Comparison of ENCODE assay signal across 8 cellular contexts in genomic region chr17:17921192-17922082, GRCh38. TPM values are rescaled to one million over a fixed set of nuclear protein-coding genes. Genes with fewer than 3 reads are reported as not detected.
DNase-seq lines count a peak whose midpoint lies in the region; ATAC-seq, FAIRE-seq and TF ChIP-seq lines count a peak whose summit lies in the region.

No MANE protein-coding gene starts in this region.

- H3K79me2 ChIP-seq in GM23248 (ENCODE audit: insufficient read depth), result peaks cover 84% of the 10 kb centered on the region

- CTCF ChIA-PET in GM10248 (lab: Yijun Ruan, JAX), result interaction anchor here (1.1 to 2.0 kb wide), 7 partner anchors 10 to 241 kb away, joined by 3 to 6 read pairs (median 4); no protein-coding TSS in a partner anchor

- POLR2A ChIA-PET in GM10248 (lab: Yijun Ruan, JAX), result interaction anchor here (0.6 kb wide), 1 partner anchor 182 kb away, joined by 6 read pairs; no protein-coding TSS in a partner anchor

- no peaks in the 10 kb centered on the region for H3K36me3 ChIP-seq in GM23248 (ENCODE audit: low read depth)

- peaks cover 15% of the 10 kb centered on the region for H3F3A ChIP-seq in GM23248 (ENCODE audit: insufficient read depth)

- TF ChIP-seq CTCF in fibroblast of villous mesenchyme (IDR thresholded peaks at IDR 0.05; ENCODE audit: insufficient read depth, low read depth, low read length), result no peak
- TF ChIP-seq CTCF in GM10248 (IDR thresholded peaks at IDR 0.05; ENCODE audit: control extremely low read depth, extremely low read depth, low read depth, missing control alignments), result no peak

- DNase-seq in GM23248, result peak; percentile 94
- peak; percentile 85 for DNase-seq in fibroblast of villous mesenchyme (ENCODE audit: low read depth)
- DNase-seq in non-pigmented ciliary epithelial cell (ENCODE audit: low read depth), result peak; percentile 85
- no peak for DNase-seq in HUDEP-2 (lab: John Stamatoyannopoulos, UW; ENCODE audit: unreplicated experiment in 76 of 76)
- DNase-seq in GM10248 (ENCODE audit: extremely low spot score), result no peak
- DNase-seq in GM12892 (ENCODE audit: insufficient read length), result no peak
- DNase-seq in DMS153 (lab: John Stamatoyannopoulos, UW), result no peak

- TF ChIP-seq POLR2A in GM12892 (IDR thresholded peaks at IDR 0.05; ENCODE audit: low read depth, low read length), result no peak

- H3K4me3 ChIP-seq in GM23248, result peak overlapping the region; percentile 61
- H3K4me3 ChIP-seq in fibroblast of villous mesenchyme (ENCODE audit: low read depth, low read length), result no peak overlapping the region

- H3K4me1 ChIP-seq in GM23248 (ENCODE audit: insufficient read depth), result peaks cover 60% of the 10 kb centered on the region

- H4K20me1 ChIP-seq in GM23248 (ENCODE audit: insufficient read depth), result no peaks in the 10 kb centered on the region

- no peaks in the 10 kb centered on the region for H3K9me2 ChIP-seq in GM23248 (ENCODE audit: insufficient read depth)

- peak; percentile 90 for ATAC-seq in SK-N-SH treated with all-trans-retinoic acid at 6 μM for 48 hours

- 43 to 51% methylated on average over 8 to 10 of the region's 10 CpGs for WGBS in GM23248 (ENCODE audit: low coverage in 1 of 2, low lambda C conversion rate in 2 of 2, missing lambda C conversion rate in 2 of 2), 2 experiments

- peak overlapping the region; percentile 88 for H3K4me2 ChIP-seq in GM23248 (ENCODE audit: unreplicated experiment)

- in situ Hi-C loops in GM23248 (cut with MboI), result no loop called here

- FAIRE-seq in GM12892 (lab: Jason Lieb, UNC), result no peak

- H2AFZ ChIP-seq in GM23248, result peak overlapping the region; percentile 33

- H3K27ac ChIP-seq in GM23248, result peak overlapping the region; percentile 85

- peak overlapping the region; percentile 69 for H3K9ac ChIP-seq in GM23248

- no peaks in the 10 kb centered on the region for H3K9me3 ChIP-seq in GM23248 (ENCODE audit: low read depth)

- H3K27me3 ChIP-seq in GM23248 (replicated peaks; ENCODE audit: insufficient read depth), result no peaks in the 10 kb centered on the region

TF ChIP-seq in SK-N-SH treated with all-trans-retinoic acid at 6 μM for 48 hours, 23 proteins besides CTCF, POLR2A, EP300 and RAD21 (continues in another document):
- TF ChIP-seq RARB (CRISPR knock-in tag; IDR thresholded peaks at IDR 0.05) (no peak), TCF4 (CRISPR knock-in tag; IDR thresholded peaks at IDR 0.05; ENCODE audit: borderline replicate concordance) (no peak), BACH2 (CRISPR knock-in tag; IDR thresholded peaks at IDR 0.05; ENCODE audit: borderline replicate concordance) (no peak), ARNTL (CRISPR knock-in tag; IDR thresholded peaks at IDR 0.05; ENCODE audit: borderline replicate concordance, low read depth) (no peak), ZC3H10 (CRISPR knock-in tag; IDR thresholded peaks at IDR 0.05) (no peak), ZNF565 (CRISPR knock-in tag; conservative IDR thresholded peaks at IDR 0.05; ENCODE audit: low read depth) (no peak; the same call in 1 of the 2 replicates), PPARA (CRISPR knock-in tag; IDR thresholded peaks at IDR 0.05; ENCODE audit: borderline replicate concordance) (no peak), ISL1 (CRISPR knock-in tag; IDR thresholded peaks at IDR 0.05) (peak; percentile 97), ZNF70 (CRISPR knock-in tag; IDR thresholded peaks at IDR 0.05) (no peak), ZFP3 (CRISPR knock-in tag; IDR thresholded peaks at IDR 0.05) (peak; percentile 82), SNAI2 (CRISPR knock-in tag; IDR thresholded peaks at IDR 0.05) (peak; percentile 94), ZFP30 (CRISPR knock-in tag; IDR thresholded peaks at IDR 0.05) (peak; percentile 11; the same call in 1 of the 2 replicates), ZNF8 (CRISPR knock-in tag; IDR thresholded peaks at IDR 0.05) (no peak), CREB5 (CRISPR knock-in tag; IDR thresholded peaks at IDR 0.05; ENCODE audit: low read depth) (0 out of 2 replicates have a peak, but pooled peaks have one; percentile 41), TOX (CRISPR knock-in tag; IDR thresholded peaks at IDR 0.05; ENCODE audit: borderline replicate concordance) (peak; percentile 47; the same call in 1 of the 2 replicates), GLIS3 (CRISPR knock-in tag; IDR thresholded peaks at IDR 0.05) (peak; percentile 87), OSR1 (CRISPR knock-in tag; IDR thresholded peaks at IDR 0.05) (0 out of 2 replicates have a peak, but pooled peaks have one; percentile 38)
- TF ChIP-seq, protein P1, sequence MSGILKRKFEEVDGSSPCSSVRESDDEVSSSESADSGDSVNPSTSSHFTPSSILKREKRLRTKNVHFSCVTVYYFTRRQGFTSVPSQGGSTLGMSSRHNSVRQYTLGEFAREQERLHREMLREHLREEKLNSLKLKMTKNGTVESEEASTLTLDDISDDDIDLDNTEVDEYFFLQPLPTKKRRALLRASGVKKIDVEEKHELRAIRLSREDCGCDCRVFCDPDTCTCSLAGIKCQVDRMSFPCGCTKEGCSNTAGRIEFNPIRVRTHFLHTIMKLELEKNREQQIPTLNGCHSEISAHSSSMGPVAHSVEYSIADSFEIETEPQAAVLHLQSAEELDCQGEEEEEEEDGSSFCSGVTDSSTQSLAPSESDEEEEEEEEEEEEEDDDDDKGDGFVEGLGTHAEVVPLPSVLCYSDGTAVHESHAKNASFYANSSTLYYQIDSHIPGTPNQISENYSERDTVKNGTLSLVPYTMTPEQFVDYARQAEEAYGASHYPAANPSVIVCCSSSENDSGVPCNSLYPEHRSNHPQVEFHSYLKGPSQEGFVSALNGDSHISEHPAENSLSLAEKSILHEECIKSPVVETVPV (CRISPR knock-in tag; IDR thresholded peaks at IDR 0.05), result no peak
- TF ChIP-seq, protein P2, sequence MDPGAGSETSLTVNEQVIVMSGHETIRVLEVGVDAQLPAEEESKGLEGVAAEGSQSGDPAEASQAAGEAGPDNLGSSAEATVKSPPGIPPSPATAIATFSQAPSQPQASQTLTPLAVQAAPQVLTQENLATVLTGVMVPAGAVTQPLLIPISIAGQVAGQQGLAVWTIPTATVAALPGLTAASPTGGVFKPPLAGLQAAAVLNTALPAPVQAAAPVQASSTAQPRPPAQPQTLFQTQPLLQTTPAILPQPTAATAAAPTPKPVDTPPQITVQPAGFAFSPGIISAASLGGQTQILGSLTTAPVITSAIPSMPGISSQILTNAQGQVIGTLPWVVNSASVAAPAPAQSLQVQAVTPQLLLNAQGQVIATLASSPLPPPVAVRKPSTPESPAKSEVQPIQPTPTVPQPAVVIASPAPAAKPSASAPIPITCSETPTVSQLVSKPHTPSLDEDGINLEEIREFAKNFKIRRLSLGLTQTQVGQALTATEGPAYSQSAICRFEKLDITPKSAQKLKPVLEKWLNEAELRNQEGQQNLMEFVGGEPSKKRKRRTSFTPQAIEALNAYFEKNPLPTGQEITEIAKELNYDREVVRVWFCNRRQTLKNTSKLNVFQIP (CRISPR knock-in tag; IDR thresholded peaks at IDR 0.05; ENCODE audit: borderline replicate concordance, low read depth), result 0 out of 2 replicates have a peak, but pooled peaks have one; percentile 14
- TF ChIP-seq, protein P3, sequence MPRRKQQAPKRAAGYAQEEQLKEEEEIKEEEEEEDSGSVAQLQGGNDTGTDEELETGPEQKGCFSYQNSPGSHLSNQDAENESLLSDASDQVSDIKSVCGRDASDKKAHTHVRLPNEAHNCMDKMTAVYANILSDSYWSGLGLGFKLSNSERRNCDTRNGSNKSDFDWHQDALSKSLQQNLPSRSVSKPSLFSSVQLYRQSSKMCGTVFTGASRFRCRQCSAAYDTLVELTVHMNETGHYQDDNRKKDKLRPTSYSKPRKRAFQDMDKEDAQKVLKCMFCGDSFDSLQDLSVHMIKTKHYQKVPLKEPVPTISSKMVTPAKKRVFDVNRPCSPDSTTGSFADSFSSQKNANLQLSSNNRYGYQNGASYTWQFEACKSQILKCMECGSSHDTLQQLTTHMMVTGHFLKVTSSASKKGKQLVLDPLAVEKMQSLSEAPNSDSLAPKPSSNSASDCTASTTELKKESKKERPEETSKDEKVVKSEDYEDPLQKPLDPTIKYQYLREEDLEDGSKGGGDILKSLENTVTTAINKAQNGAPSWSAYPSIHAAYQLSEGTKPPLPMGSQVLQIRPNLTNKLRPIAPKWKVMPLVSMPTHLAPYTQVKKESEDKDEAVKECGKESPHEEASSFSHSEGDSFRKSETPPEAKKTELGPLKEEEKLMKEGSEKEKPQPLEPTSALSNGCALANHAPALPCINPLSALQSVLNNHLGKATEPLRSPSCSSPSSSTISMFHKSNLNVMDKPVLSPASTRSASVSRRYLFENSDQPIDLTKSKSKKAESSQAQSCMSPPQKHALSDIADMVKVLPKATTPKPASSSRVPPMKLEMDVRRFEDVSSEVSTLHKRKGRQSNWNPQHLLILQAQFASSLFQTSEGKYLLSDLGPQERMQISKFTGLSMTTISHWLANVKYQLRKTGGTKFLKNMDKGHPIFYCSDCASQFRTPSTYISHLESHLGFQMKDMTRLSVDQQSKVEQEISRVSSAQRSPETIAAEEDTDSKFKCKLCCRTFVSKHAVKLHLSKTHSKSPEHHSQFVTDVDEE (CRISPR knock-in tag; IDR thresholded peaks at IDR 0.05), result 0 out of 2 replicates have a peak, but pooled peaks have one; percentile 16

RNA-seq across cellular contexts. Expression of gene TOM1L2, which starts 50.8 kb away (rescaled TPM):
- 31.0 and 50.2 TPM in 2 replicates for total RNA-seq in GM23248 (2014; rRNA removed; shearing (Covaris generic))
- polyA plus RNA-seq in GM23248 (2016; fragmentation: Nextera tagmentation; extraction: Ambion mirVana), result 25.5 and 27.3 TPM in 2 replicates
- total RNA-seq in fibroblast of villous mesenchyme, result 29.0 and 34.1 TPM in 2 replicates
- polyA plus RNA-seq in GM12892 (2012; ENCODE audit: missing spikeins), result 4.8 TPM

RNA-seq across cellular contexts. Expression of gene DRC3, which starts 51.2 kb away (rescaled TPM):
- total RNA-seq in GM23248 (2014; rRNA removed; shearing (Covaris generic)), result 1.0 and 3.6 TPM in 2 replicates
- polyA plus RNA-seq in GM23248 (2016; fragmentation: Nextera tagmentation; extraction: Ambion mirVana), result 2.2 and 3.2 TPM in 2 replicates
- total RNA-seq in fibroblast of villous mesenchyme, result under 0.01 and 0.97 TPM in 2 replicates
- polyA plus RNA-seq in GM12892 (2012; ENCODE audit: missing spikeins), result 1.0 TPM

Comparison
In these comparisons a context has a peak if more than half of its experiments do, and no peak if none do; other contexts are left out.
1. DNase-seq: peak in GM23248 (single experiment), fibroblast of villous mesenchyme (single experiment) and non-pigmented ciliary epithelial cell (single experiment); none in HUDEP-2 (0 of 76), GM10248 (single experiment), GM12892 (single experiment) and DMS153 (single experiment).